In the genomic region with DNA sequence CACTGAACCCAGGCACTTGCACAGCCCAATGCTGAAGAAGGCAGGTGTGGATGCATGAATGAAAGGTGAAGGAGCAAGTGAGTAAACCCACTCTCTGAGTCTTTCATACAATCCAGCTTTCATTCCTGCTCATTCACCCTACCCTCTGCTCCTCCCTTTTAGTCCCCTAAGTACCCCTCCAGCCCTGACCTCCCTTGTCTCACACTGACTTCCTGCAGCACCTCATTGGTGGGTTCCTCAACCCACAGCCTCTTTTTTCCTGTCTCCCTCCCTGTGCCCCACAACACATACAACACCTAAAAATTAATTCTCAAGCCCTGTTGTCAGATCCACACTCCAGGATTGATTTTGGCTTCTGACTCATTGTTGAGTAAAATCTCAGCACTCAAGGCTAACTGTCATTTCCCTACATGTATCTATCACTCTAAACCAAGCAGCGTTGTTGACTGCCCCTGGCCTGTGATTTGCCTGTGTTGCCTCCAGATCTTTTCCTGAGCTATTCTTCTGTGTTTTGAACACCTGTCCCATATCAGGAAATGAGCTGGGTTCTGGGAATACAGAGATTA, we compare ENCODE assay signal across 28 cellular contexts.
DNase-seq lines count a peak whose midpoint lies in the region; ATAC-seq lines count a peak whose summit lies in the region.
"Had no signal": no experiment of that assay in that cellular context is flagged by ENCODE, and none has a peak within 500 bp of the region (broad histone marks: within the 10 kb centered on the region; RNA-seq: fewer than 3 reads in every experiment).

No MANE protein-coding gene starts in this region.

- H3K27ac Mint-ChIP-seq in activated naive CD8-positive, alpha-beta T cell = no peak overlapping the region
- H3K27ac Mint-ChIP-seq in activated naive CD8-positive, alpha-beta T cell treated with anti-CD3 and anti-CD28 coated beads, Interleukin-2, amount 50 U/mL, for 24 hours = no peak overlapping the region
- H3K27ac Mint-ChIP-seq in effector memory CD8-positive, alpha-beta T cell = peak overlapping the region; percentile 16 to 20
- no peak overlapping the region for H3K27ac Mint-ChIP-seq in stimulated activated naive CD8-positive, alpha-beta T cell treated with anti-CD3 and anti-CD28 coated beads, Interleukin-15, amount 100 ng/mL, for 72 hours
- H3K27ac Mint-ChIP-seq: memory B cell; stimulated activated memory B cell treated with anti-CD40 and anti-IgM and Interleukin-4, amounts not matched to agents 10 μg/mL and 1 μg/mL and 100 μg/mL, for 72 hours had no signal

- peak overlapping the region; percentile 44 for H3K4me3 Mint-ChIP-seq in activated naive CD8-positive, alpha-beta T cell
- no peak overlapping the region for H3K4me3 Mint-ChIP-seq in activated naive CD8-positive, alpha-beta T cell treated with anti-CD3 and anti-CD28 coated beads, Interleukin-2, amount 50 U/mL, for 24 hours
- H3K4me3 Mint-ChIP-seq in effector memory CD8-positive, alpha-beta T cell = no peak overlapping the region
- peak overlapping the region in 1 of 2 donors; percentile 36 for H3K4me3 Mint-ChIP-seq in stimulated activated naive CD8-positive, alpha-beta T cell treated with anti-CD3 and anti-CD28 coated beads, Interleukin-15, amount 100 ng/mL, for 72 hours
- H3K4me3 Mint-ChIP-seq: memory B cell; stimulated activated memory B cell treated with anti-CD40 and anti-IgM and Interleukin-4, amounts not matched to agents 10 μg/mL and 1 μg/mL and 100 μg/mL, for 72 hours had no signal

- H3K36me3 Mint-ChIP-seq in activated naive CD8-positive, alpha-beta T cell = no peaks in the 10 kb centered on the region
- no peaks in the 10 kb centered on the region for H3K36me3 Mint-ChIP-seq in activated naive CD8-positive, alpha-beta T cell treated with anti-CD3 and anti-CD28 coated beads, Interleukin-2, amount 50 U/mL, for 24 hours (ENCODE audit: low read depth)
- H3K36me3 Mint-ChIP-seq in effector memory CD8-positive, alpha-beta T cell (ENCODE audit: insufficient read depth) = no peaks in the 10 kb centered on the region
- H3K36me3 Mint-ChIP-seq: memory B cell; stimulated activated memory B cell treated with anti-CD40 and anti-IgM and Interleukin-4, amounts not matched to agents 10 μg/mL and 1 μg/mL and 100 μg/mL, for 72 hours had no signal

- ATAC-seq in activated CD4-positive, CD25-positive, alpha-beta regulatory T cell treated with anti-CD3 and anti-CD28 coated beads, Interleukin-2, amount 50 U/mL, for 24 hours = peak; percentile 27 to 48
- no peak for ATAC-seq in activated naive CD8-positive, alpha-beta T cell treated with anti-CD3 and anti-CD28 coated beads, Interleukin-2, amount 50 U/mL, for 24 hours
- ATAC-seq in effector memory CD8-positive, alpha-beta T cell (replicated peaks) = no peak
- ATAC-seq in stimulated activated naive CD8-positive, alpha-beta T cell treated with anti-CD3 and anti-CD28 coated beads, Interleukin-15, amount 100 ng/mL, for 72 hours = peak; percentile 43
- ATAC-seq in GM19328 (IDR thresholded peaks at IDR 0.05; ENCODE audit: unreplicated experiment) = no peak
- ATAC-seq: HCT116; left lung; stimulated activated memory B cell treated with anti-CD40 and anti-IgM and Interleukin-4, amounts not matched to agents 10 μg/mL and 1 μg/mL and 100 μg/mL, for 72 hours had no signal

- no peak for DNase-seq in activated CD4-positive, CD25-positive, alpha-beta regulatory T cell (lab: John Stamatoyannopoulos, UW)
- no peak for DNase-seq in activated naive CD8-positive, alpha-beta T cell treated with anti-CD3 and anti-CD28 coated beads, Interleukin-2, amount 50 U/mL, for 24 hours
- DNase-seq in effector memory CD8-positive, alpha-beta T cell = no peak
- DNase-seq in stimulated activated naive CD8-positive, alpha-beta T cell treated with anti-CD3 and anti-CD28 coated beads, Interleukin-15, amount 100 ng/mL, for 72 hours = peak in 1 of 2 donors; percentile 19
- DNase-seq in COLO829 (ENCODE audit: low spot score) = no peak
- DNase-seq: activated naive CD4-positive, alpha-beta T cell treated with Interleukin-2 at 50 U/mL for 16 hours; aorta; C1 segment of cervical spinal cord; Calu3; DMS79; effector CD4-positive, alpha-beta T cell; GDM1; Karpas-422; left lung; NCI-H1694; NCI-H446; NCI-H774; ovary; SJCRH30; SW 1271; T1000; upper lobe of left lung had no signal

- peaks cover 1% of the 10 kb centered on the region for H3K27me3 Mint-ChIP-seq in activated naive CD8-positive, alpha-beta T cell
- peaks cover 34% of the 10 kb centered on the region for H3K27me3 Mint-ChIP-seq in activated naive CD8-positive, alpha-beta T cell treated with anti-CD3 and anti-CD28 coated beads, Interleukin-2, amount 50 U/mL, for 24 hours
- no peaks in the 10 kb centered on the region for H3K27me3 Mint-ChIP-seq in effector memory CD8-positive, alpha-beta T cell
- H3K27me3 Mint-ChIP-seq in stimulated activated naive CD8-positive, alpha-beta T cell treated with anti-CD3 and anti-CD28 coated beads, Interleukin-15, amount 100 ng/mL, for 72 hours = peaks cover 13% of the 10 kb centered on the region

- peaks cover 46% of the 10 kb centered on the region for H3K4me1 Mint-ChIP-seq in activated naive CD8-positive, alpha-beta T cell (ENCODE audit: low read depth)
- peaks cover 45% of the 10 kb centered on the region for H3K4me1 Mint-ChIP-seq in activated naive CD8-positive, alpha-beta T cell treated with anti-CD3 and anti-CD28 coated beads, Interleukin-2, amount 50 U/mL, for 24 hours
- peaks cover 9 to 19% of the 10 kb centered on the region in 2 donors for H3K4me1 Mint-ChIP-seq in effector memory CD8-positive, alpha-beta T cell (ENCODE audit: low read depth in 2 of 2)
- peaks cover 55% of the 10 kb centered on the region for H3K4me1 Mint-ChIP-seq in stimulated activated naive CD8-positive, alpha-beta T cell treated with anti-CD3 and anti-CD28 coated beads, Interleukin-15, amount 100 ng/mL, for 72 hours

- H3K9me3 Mint-ChIP-seq in activated naive CD8-positive, alpha-beta T cell (ENCODE audit: low read depth) = no peaks in the 10 kb centered on the region
- no peaks in the 10 kb centered on the region for H3K9me3 Mint-ChIP-seq in activated naive CD8-positive, alpha-beta T cell treated with anti-CD3 and anti-CD28 coated beads, Interleukin-2, amount 50 U/mL, for 24 hours
- no peaks in the 10 kb centered on the region for H3K9me3 Mint-ChIP-seq in effector memory CD8-positive, alpha-beta T cell
- no peaks in the 10 kb centered on the region for H3K9me3 Mint-ChIP-seq in stimulated activated naive CD8-positive, alpha-beta T cell treated with anti-CD3 and anti-CD28 coated beads, Interleukin-15, amount 100 ng/mL, for 72 hours
- H3K9me3 Mint-ChIP-seq: memory B cell; stimulated activated memory B cell treated with anti-CD40 and anti-IgM and Interleukin-4, amounts not matched to agents 10 μg/mL and 1 μg/mL and 100 μg/mL, for 72 hours had no signal

Comparison
In these comparisons a context has a peak if more than half of its experiments do, and no peak if none do; other contexts are left out.
1. ATAC-seq: peak in activated CD4-positive, CD25-positive, alpha-beta regulatory T cell treated with anti-CD3 and anti-CD28 coated beads, Interleukin-2, amount 50 U/mL, for 24 hours (2 of 2) and stimulated activated naive CD8-positive, alpha-beta T cell treated with anti-CD3 and anti-CD28 coated beads, Interleukin-15, amount 100 ng/mL, for 72 hours (single experiment); none in activated naive CD8-positive, alpha-beta T cell treated with anti-CD3 and anti-CD28 coated beads, Interleukin-2, amount 50 U/mL, for 24 hours (single experiment), effector memory CD8-positive, alpha-beta T cell (single experiment) and GM19328 (single experiment).
2. H3K27ac Mint-ChIP-seq: peak in effector memory CD8-positive, alpha-beta T cell (2 of 2); none in activated naive CD8-positive, alpha-beta T cell (single experiment), activated naive CD8-positive, alpha-beta T cell treated with anti-CD3 and anti-CD28 coated beads, Interleukin-2, amount 50 U/mL, for 24 hours (single experiment) and stimulated activated naive CD8-positive, alpha-beta T cell treated with anti-CD3 and anti-CD28 coated beads, Interleukin-15, amount 100 ng/mL, for 72 hours (0 of 2).